1 cellular context compared by ENCODE assay signal in genomic region chr2:219175928-219176817, GRCh38.
TF ChIP-seq lines count a peak whose summit lies in the region.

No MANE protein-coding gene starts in this region.

TF ChIP-seq in SK-N-SH, 30 proteins besides CTCF, POLR2A, EP300 and RAD21 (continued from another document):
- TF ChIP-seq PBX3 (IDR thresholded peaks at IDR 0.05): no peak
TF ChIP-seq in SK-N-SH: peak in this region for 1.
